In the genomic region with DNA sequence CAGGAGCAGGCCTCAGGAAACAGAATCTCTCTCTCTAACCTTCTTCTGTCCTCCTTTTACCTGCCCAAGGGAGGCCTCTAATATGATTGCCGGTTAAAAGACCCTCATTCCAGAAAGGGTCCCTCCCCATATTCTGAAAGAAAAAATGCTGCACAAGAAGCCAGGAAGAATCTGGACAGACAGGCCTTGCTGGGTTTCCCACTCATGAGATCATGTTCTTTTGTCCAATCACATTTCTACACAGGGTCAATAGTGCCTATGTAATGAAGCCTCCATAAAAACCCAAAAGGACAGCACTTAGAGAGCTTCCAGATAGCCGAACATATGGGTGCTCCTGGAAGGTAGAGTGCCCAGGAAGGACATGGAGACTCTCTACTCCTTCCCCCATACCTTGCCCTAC, we compare ENCODE assay signal across 22 cellular contexts.
"Had no signal": no experiment of that assay in that cellular context is flagged by ENCODE, and none has a peak within 500 bp of the region (broad histone marks: within the 10 kb centered on the region; RNA-seq: fewer than 3 reads in every experiment).

No MANE protein-coding gene starts in this region.

- H3K4me1 ChIP-seq: prostate gland, right atrium auricular region, stomach, thyroid gland, upper lobe of left lung had no signal

- H3K4me3 Mint-ChIP-seq: immature natural killer cell; memory B cell; naive thymus-derived CD4-positive, alpha-beta T cell; nephron; stimulated activated effector memory CD8-positive, alpha-beta T cell treated with anti-CD3 and anti-CD28 coated beads, Interleukin-12 subunit alpha, Interleukin-12 subunit beta, amount 100 ng/mL, for 72 hours had no signal

- H3K27ac Mint-ChIP-seq: immature natural killer cell; memory B cell; naive thymus-derived CD4-positive, alpha-beta T cell; nephron; stimulated activated effector memory CD8-positive, alpha-beta T cell treated with anti-CD3 and anti-CD28 coated beads, Interleukin-12 subunit alpha, Interleukin-12 subunit beta, amount 100 ng/mL, for 72 hours had no signal

- H3K27me3 ChIP-seq: right atrium auricular region, stomach, thyroid gland, upper lobe of left lung had no signal

- H3K4me1 Mint-ChIP-seq: immature natural killer cell; memory B cell; naive thymus-derived CD4-positive, alpha-beta T cell; nephron; stimulated activated effector memory CD8-positive, alpha-beta T cell treated with anti-CD3 and anti-CD28 coated beads, Interleukin-12 subunit alpha, Interleukin-12 subunit beta, amount 100 ng/mL, for 72 hours had no signal

- H3K27me3 Mint-ChIP-seq: memory B cell; naive thymus-derived CD4-positive, alpha-beta T cell had no signal

- H3K4me3 ChIP-seq: coronary artery, lung, prostate gland, right atrium auricular region, stomach, thyroid gland, upper lobe of left lung had no signal

- H3K27ac ChIP-seq: coronary artery, prostate gland, right atrium auricular region, stomach, thyroid gland, upper lobe of left lung had no signal

- DNase-seq: dermis blood vessel endothelial cell; effector memory CD4-positive, alpha-beta T cell; hypothalamus; immature natural killer cell; left ventricle myocardium superior; midbrain; naive thymus-derived CD4-positive, alpha-beta T cell; nucleus accumbens; stimulated activated CD4-positive, alpha-beta T cell treated with anti-CD3 and anti-CD28 coated beads, Interleukin-2, amount 100 ng/mL, for 24 hours; stimulated activated CD4-positive, alpha-beta T cell treated with anti-CD3 and anti-CD28 coated beads, Interleukin-4, amount 100 ng/mL, for 24 hours; stimulated activated naive CD4-positive, alpha-beta T cell treated with Interleukin-2 at 50 U/mL for 16 hours; stomach; thyroid gland; upper lobe of left lung had no signal

- H3K36me3 ChIP-seq: prostate gland, thyroid gland had no signal

- ATAC-seq: left ventricle myocardium superior; naive thymus-derived CD4-positive, alpha-beta T cell; sciatic nerve; stimulated activated effector memory CD8-positive, alpha-beta T cell treated with anti-CD3 and anti-CD28 coated beads, Interleukin-12 subunit alpha, Interleukin-12 subunit beta, amount 100 ng/mL, for 72 hours had no signal

- H3K9me3 Mint-ChIP-seq: immature natural killer cell; memory B cell; naive thymus-derived CD4-positive, alpha-beta T cell; nephron; stimulated activated effector memory CD8-positive, alpha-beta T cell treated with anti-CD3 and anti-CD28 coated beads, Interleukin-12 subunit alpha, Interleukin-12 subunit beta, amount 100 ng/mL, for 72 hours had no signal

- H3K36me3 Mint-ChIP-seq: stimulated activated effector memory CD8-positive, alpha-beta T cell treated with anti-CD3 and anti-CD28 coated beads, Interleukin-12 subunit alpha, Interleukin-12 subunit beta, amount 100 ng/mL, for 72 hours had no signal

- H3K9me3 ChIP-seq: prostate gland, right atrium auricular region, stomach, thyroid gland, upper lobe of left lung had no signal
